ENCODE assay signal across 8 cellular contexts in genomic region chr11:63671322-63672155, GRCh38. TPM values are rescaled to one million over a fixed set of nuclear protein-coding genes. Genes with fewer than 3 reads are reported as not detected.
DNase-seq lines count a peak whose midpoint lies in the region; ATAC-seq, FAIRE-seq and TF ChIP-seq lines count a peak whose summit lies in the region.

TSS of gene ATL3 (minus strand) at chr11:63671376. CDS start at chr11:63671335, 41 bp downstream.

- peaks cover 37% of the 10 kb centered on the region for H3K79me2 ChIP-seq in hepatocyte

- peak within 1 kb of the TSS; percentile 86 for H2AFZ ChIP-seq in hepatocyte

- intact Hi-C loops in aorta (cut with DNase I), result no loop called here

- H3K4me3 ChIP-seq in hepatocyte, result peak within 1 kb of the TSS; percentile 77
- H3K4me3 ChIP-seq in aorta (ENCODE audit: low read length in 2 of 2), result peak within 1 kb of the TSS; percentile 84 to 87

- no peaks in the 10 kb centered on the region for H3K9me2 ChIP-seq in hepatocyte (replicated peaks; ENCODE audit: insufficient read depth)

- TF ChIP-seq CTCF in hepatocyte (IDR thresholded peaks at IDR 0.05; ENCODE audit: poor library complexity), result no peak

- no peaks in the 10 kb centered on the region for H4K20me1 ChIP-seq in hepatocyte (ENCODE audit: insufficient read depth, poor library complexity, severe bottlenecking)

- DNase-seq in GM18507 (ENCODE audit: extremely low spot score, insufficient read length, low read depth) (peak; percentile 87), NCI-H1930 (lab: John Stamatoyannopoulos, UW) (peak; percentile 93 to 98), T1000 (lab: John Stamatoyannopoulos, UW) (peak; percentile 92), astrocyte of the hippocampus (ENCODE audit: low read depth, low spot score) (peak; percentile 98), hepatocyte (ENCODE audit: low spot score) (peak; percentile 96), renal cortical epithelial cell (ENCODE audit: low read depth) (peak; percentile 85), aorta (peak; percentile 98 to 100)

- H3K4me1 ChIP-seq in hepatocyte (ENCODE audit: insufficient read depth) (no peaks in the 10 kb centered on the region), aorta (ENCODE audit: control insufficient read depth in 1 of 2, insufficient read depth in 2 of 2, low read length in 2 of 2) (no peaks in the 10 kb centered on the region)

- peak; percentile 84 for FAIRE-seq in GM18507 (lab: Jason Lieb, UNC)

- WGBS in hepatocyte (ENCODE audit: low lambda C conversion rate, missing lambda C conversion rate), result 15% methylated on average over 54 of the region's 69 CpGs
- 11 to 13% methylated on average over 62 to 69 of the region's 69 CpGs for WGBS in aorta, 2 donors

- H3K9me3 ChIP-seq in hepatocyte (ENCODE audit: low read depth), result no peaks in the 10 kb centered on the region
- no peaks in the 10 kb centered on the region for H3K9me3 ChIP-seq in aorta (ENCODE audit: control insufficient read depth, low read length)

- H3K27me3 ChIP-seq in hepatocyte, result no peaks in the 10 kb centered on the region
- H3K27me3 ChIP-seq in aorta (ENCODE audit: control insufficient read depth in 1 of 2, insufficient read depth in 2 of 2, low read length in 1 of 2), result no peaks in the 10 kb centered on the region

- peak within 1 kb of the TSS; percentile 91 for H3K27ac ChIP-seq in hepatocyte
- peak within 1 kb of the TSS; percentile 87 to 100 for H3K27ac ChIP-seq in aorta (ENCODE audit: low read depth in 1 of 2, low read length in 2 of 2)

- H3K4me2 ChIP-seq in hepatocyte, result peak within 1 kb of the TSS; percentile 95

- H3K36me3 ChIP-seq in hepatocyte (replicated peaks; ENCODE audit: insufficient read depth, low read depth) (no peaks in the 10 kb centered on the region), aorta (ENCODE audit: control insufficient read depth in 1 of 2, insufficient read depth in 2 of 2, low read length in 1 of 2) (no peaks in the 10 kb centered on the region)

- ATAC-seq in HG02973 (IDR thresholded peaks at IDR 0.05; ENCODE audit: unreplicated experiment), result peak; percentile 81
- ATAC-seq in aorta (ENCODE audit: low FRiP score), result peak; percentile 97

RNA-seq across cellular contexts. Expression of gene ATL3, which starts in this region (rescaled TPM):
- 30.1 and 36.2 TPM in 2 replicates for total RNA-seq in hepatocyte
- 8.7 and 9.7 TPM in 2 replicates for polyA plus RNA-seq in hepatocyte
- 101 and 112 TPM in 2 replicates for total RNA-seq in renal cortical epithelial cell
- 100 to 1,000 TPM; 147 to 220 TPM for total RNA-seq in aorta
- 10 to 100 TPM; 27.5 to 42.4 TPM for polyA plus RNA-seq in aorta

Comparison
In these comparisons a context has a peak if more than half of its experiments do, and no peak if none do; other contexts are left out.
1. Peak in every context shown above with its lines: DNase-seq, ATAC-seq, H3K4me3 ChIP-seq and H3K27ac ChIP-seq.